Comparison of ENCODE assay signal across 1 cellular context in the genomic region with DNA sequence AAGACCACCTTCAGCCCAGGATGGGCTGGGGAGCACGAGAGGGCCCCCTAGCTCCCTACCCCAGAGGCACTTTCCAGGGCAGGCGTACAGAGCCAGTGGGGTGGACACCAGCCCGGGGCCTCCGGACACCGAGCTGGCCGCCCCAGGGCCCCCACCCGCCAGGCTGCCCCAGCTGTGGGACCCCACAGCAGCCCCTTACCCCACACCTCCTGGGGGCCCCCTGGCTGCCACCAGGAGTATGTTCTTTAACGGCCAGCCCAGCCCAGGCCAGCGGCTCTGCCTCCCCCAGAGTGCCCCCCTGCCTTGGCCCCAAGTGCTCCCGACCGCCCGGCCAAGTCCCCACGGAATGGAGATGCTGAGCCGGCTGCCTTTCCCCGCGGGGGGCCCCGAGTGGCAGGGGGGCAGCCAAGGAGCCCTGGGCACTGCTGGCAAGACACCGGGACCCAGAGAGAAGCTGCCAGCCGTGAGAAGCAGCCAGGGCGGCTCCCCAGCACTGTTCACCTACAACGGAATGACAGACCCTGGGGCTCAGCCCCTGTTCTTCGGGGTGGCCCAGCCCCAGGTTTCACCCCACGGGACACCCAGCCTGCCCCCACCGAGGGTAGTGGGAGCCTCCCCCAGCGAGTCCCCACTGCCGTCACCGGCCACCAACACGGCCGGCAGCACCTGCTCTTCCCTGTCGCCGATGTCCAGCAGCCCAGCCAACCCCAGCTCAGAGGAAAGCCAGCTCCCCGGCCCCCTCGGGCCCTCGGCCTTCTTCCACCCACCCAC.
TF ChIP-seq lines count a peak whose summit lies in the region.

No MANE protein-coding gene starts in this region.

TF ChIP-seq in K562, 482 proteins besides CTCF, POLR2A, EP300 and RAD21:
- TF ChIP-seq PCBP1 (IDR thresholded peaks at IDR 0.05; ENCODE audit: low read depth, low read length, poor library complexity, severe bottlenecking), result peak; percentile 63
- TF ChIP-seq ZBTB7A (IDR thresholded peaks at IDR 0.05; ENCODE audit: borderline replicate concordance, control insufficient read depth, low read depth, low read length), result peak; percentile 68; the same call in 1 of the 2 replicates
- TF ChIP-seq MBD2 (IDR thresholded peaks at IDR 0.05; ENCODE audit: borderline replicate concordance, low read depth), result no peak
TF ChIP-seq in K562: peak in this region for 2.
